ENCODE assay signal across 8 cellular contexts in genomic region chr15:49145651-49146609, GRCh38. TPM values are rescaled to one million over a fixed set of nuclear protein-coding genes. Genes with fewer than 3 reads are reported as not detected.
DNase-seq lines count a peak whose midpoint lies in the region; ATAC-seq and TF ChIP-seq lines count a peak whose summit lies in the region.

No MANE protein-coding gene starts in this region.

- no peaks in the 10 kb centered on the region for H3K27me3 ChIP-seq in CD4-positive, CD25-positive, alpha-beta regulatory T cell (ENCODE audit: control insufficient read depth, insufficient read depth, low read length)
- H3K27me3 ChIP-seq in OCI-LY1 (ENCODE audit: insufficient read depth, low read length), result no peaks in the 10 kb centered on the region
- H3K27me3 ChIP-seq in uterus, result no peaks in the 10 kb centered on the region

- intact Hi-C loops in uterus (cut with DNase I; ENCODE audit: low total_unique reads), result no loop called here

- peaks cover 10% of the 10 kb centered on the region; the same call in 1 of the 2 replicates for H4K20me1 ChIP-seq in OCI-LY1 (ENCODE audit: insufficient read depth, low read length)

- no peak for TF ChIP-seq POLR2A in uterus (IDR thresholded peaks at IDR 0.05)

- H3K27me3 Mint-ChIP-seq in CD4-positive, CD25-positive, alpha-beta regulatory T cell, result no peaks in the 10 kb centered on the region

- H3K4me1 Mint-ChIP-seq in CD4-positive, CD25-positive, alpha-beta regulatory T cell, result peaks cover 47 to 60% (median 54%) of the 10 kb centered on the region in 4 donors

- peak; percentile 14 to 65 (median 28) for DNase-seq in CD4-positive, CD25-positive, alpha-beta regulatory T cell
- DNase-seq in GM13976 (ENCODE audit: low spot score) (peak; percentile 21), T47D (ENCODE audit: low read depth in 1 of 2, low spot score in 1 of 2) (peak; percentile 36 to 71), kidney tubule cell (ENCODE audit: low spot score) (peak; percentile 61), uterus (no peak)

- H3F3A ChIP-seq in OCI-LY1 (ENCODE audit: insufficient read depth, low read length), result no peaks in the 10 kb centered on the region

- no peak overlapping the region for H2AFZ ChIP-seq in OCI-LY1 (ENCODE audit: low read length)

- no peak for ATAC-seq in CD4-positive, CD25-positive, alpha-beta regulatory T cell (ENCODE audit: low read depth in 2 of 2)
- ATAC-seq in GM19463 (IDR thresholded peaks at IDR 0.05; ENCODE audit: unreplicated experiment), result no peak
- ATAC-seq in HG03378 (IDR thresholded peaks at IDR 0.05; ENCODE audit: unreplicated experiment), result no peak

- no peaks in the 10 kb centered on the region for H3K9me3 Mint-ChIP-seq in CD4-positive, CD25-positive, alpha-beta regulatory T cell

- no peak overlapping the region for H3K9ac ChIP-seq in OCI-LY1 (ENCODE audit: low read length)

- TF ChIP-seq CTCF in GM13976 (IDR thresholded peaks at IDR 0.05; ENCODE audit: borderline replicate concordance, control extremely low read depth, extremely low read depth, insufficient read depth, missing control alignments) (peak; percentile 54), OCI-LY1 (IDR thresholded peaks at IDR 0.05; ENCODE audit: low read length) (peak; percentile 82), uterus (IDR thresholded peaks at IDR 0.05) (peak; percentile 35 to 57 (median 46))

- no peaks in the 10 kb centered on the region for H3K9me2 ChIP-seq in OCI-LY1 (ENCODE audit: low read depth, low read length)

- peaks cover 38% of the 10 kb centered on the region for H3K36me3 ChIP-seq in CD4-positive, CD25-positive, alpha-beta regulatory T cell (ENCODE audit: control insufficient read depth, insufficient read depth, low read length)
- H3K36me3 ChIP-seq in OCI-LY1 (ENCODE audit: insufficient read depth, low read length), result peaks cover 57% of the 10 kb centered on the region
- H3K36me3 ChIP-seq in uterus, result no peaks in the 10 kb centered on the region

- H3K36me3 Mint-ChIP-seq in CD4-positive, CD25-positive, alpha-beta regulatory T cell, result peaks cover 17% of the 10 kb centered on the region

- H3K4me3 Mint-ChIP-seq in CD4-positive, CD25-positive, alpha-beta regulatory T cell, result peak overlapping the region in 1 of 4 donors; percentile 53

- H3K4me2 ChIP-seq in OCI-LY1 (ENCODE audit: low read length), result no peak overlapping the region

- H3K27ac ChIP-seq in CD4-positive, CD25-positive, alpha-beta regulatory T cell (ENCODE audit: insufficient read depth, low read length, poor library complexity, severe bottlenecking), result no peak overlapping the region
- no peak overlapping the region for H3K27ac ChIP-seq in OCI-LY1 (ENCODE audit: low read depth, low read length, poor library complexity, severe bottlenecking)
- H3K27ac ChIP-seq in uterus, result no peak overlapping the region

- in situ Hi-C loops in GM13976 (cut with MboI; ENCODE audit: low sequenced_read_pairs, unreplicated experiment) (no loop called here), T47D (cut with HindIII; ENCODE audit: low pct_unique_long_range_greater_than_20kb, low sequenced_read_pairs) (no loop called here)

- peak overlapping the region in 1 of 3 donors; percentile 60 for H3K27ac Mint-ChIP-seq in CD4-positive, CD25-positive, alpha-beta regulatory T cell

- H3K79me2 ChIP-seq in OCI-LY1 (ENCODE audit: insufficient read depth, low read length), result peaks cover 69% of the 10 kb centered on the region

- no peaks in the 10 kb centered on the region for H3K9me3 ChIP-seq in CD4-positive, CD25-positive, alpha-beta regulatory T cell (ENCODE audit: control insufficient read depth in 2 of 2, low read length in 2 of 2)
- H3K9me3 ChIP-seq in OCI-LY1 (ENCODE audit: low read length), result no peaks in the 10 kb centered on the region
- no peaks in the 10 kb centered on the region for H3K9me3 ChIP-seq in uterus

- H3K4me3 ChIP-seq in CD4-positive, CD25-positive, alpha-beta regulatory T cell (ENCODE audit: low read depth, low read length), result peak overlapping the region; percentile 15
- H3K4me3 ChIP-seq in OCI-LY1 (ENCODE audit: low read depth, low read length, poor library complexity, severe bottlenecking) (no peak overlapping the region), uterus (no peak overlapping the region)

- peaks cover 15% of the 10 kb centered on the region for H3K4me1 ChIP-seq in CD4-positive, CD25-positive, alpha-beta regulatory T cell (ENCODE audit: control insufficient read depth, insufficient read depth, low read length, poor library complexity, severe bottlenecking)
- peaks cover 21% of the 10 kb centered on the region for H3K4me1 ChIP-seq in OCI-LY1 (ENCODE audit: insufficient read depth, low read length, severe bottlenecking)
- H3K4me1 ChIP-seq in uterus, result peaks cover 3 to 11% of the 10 kb centered on the region in 2 donors

RNA-seq across cellular contexts. Expression of gene COPS2, which starts 9.5 kb away (rescaled TPM):
- 102 TPM for total RNA-seq in CD4-positive, CD25-positive, alpha-beta regulatory T cell
- polyA plus RNA-seq in CD4-positive, CD25-positive, alpha-beta regulatory T cell, result 10 to 100 TPM; 38.1 to 48.7 (median 40.2) TPM
- 100 to 1,000 TPM in 2 of 4 donors, 10 to 100 TPM in 2; 59.1 to 181 (median 102) TPM for total RNA-seq in uterus

RNA-seq across cellular contexts. Expression of gene GALK2, which starts 24.1 kb away (rescaled TPM):
- 27.7 TPM for total RNA-seq in CD4-positive, CD25-positive, alpha-beta regulatory T cell
- 10 to 100 TPM; 28.3 to 39.1 (median 31.2) TPM for polyA plus RNA-seq in CD4-positive, CD25-positive, alpha-beta regulatory T cell
- 100 to 1,000 TPM in 1 of 4 donors, 10 to 100 TPM in 3; 65.1 to 178 (median 79.4) TPM for total RNA-seq in uterus

Comparison
In these comparisons a context has a peak if more than half of its experiments do, and no peak if none do; other contexts are left out.
1. DNase-seq: peak in CD4-positive, CD25-positive, alpha-beta regulatory T cell (3 of 3), GM13976 (single experiment), T47D (2 of 2) and kidney tubule cell (single experiment); none in uterus (0 of 2).
2. Peak in every context shown above with its lines, with median percentiles within 50 percentile points of each other: CTCF ChIP-seq.